Comparison of ENCODE assay signal across 27 cellular contexts in the genomic region with DNA sequence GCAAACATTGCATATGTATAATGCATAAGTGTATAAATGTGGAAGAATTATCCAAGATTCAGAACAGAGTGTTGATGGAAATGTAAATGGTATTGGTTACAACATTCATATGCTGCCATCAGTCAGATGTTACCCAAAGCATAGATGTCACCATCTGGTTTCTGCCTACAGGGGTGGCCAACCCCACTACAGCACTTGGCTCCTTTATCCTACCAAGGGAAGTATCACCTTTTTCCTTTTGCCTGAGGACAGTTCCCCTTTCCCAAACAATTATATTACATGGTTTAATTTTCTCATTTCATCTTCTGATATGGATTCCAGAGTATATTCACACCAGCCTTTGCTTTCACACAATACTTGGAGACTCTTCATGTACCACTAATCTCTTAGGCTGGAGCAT. TPM values are rescaled to one million over a fixed set of nuclear protein-coding genes. Genes with fewer than 3 reads are reported as not detected.
"Had no signal": no experiment of that assay in that cellular context is flagged by ENCODE, and none has a peak within 500 bp of the region (broad histone marks: within the 10 kb centered on the region; RNA-seq: fewer than 3 reads in every experiment).

No MANE protein-coding gene starts in this region.

- H3K27me3 ChIP-seq: brain microvascular endothelial cell, dorsolateral prefrontal cortex, heart left ventricle had no signal

- H3K9me3 ChIP-seq: heart left ventricle had no signal

- DNase-seq: activated B cell treated with CpG ODN at 0.5 μM for 24 hours; activated CD4-positive, alpha-beta T cell treated with anti-CD3 and anti-CD28 coated beads for 48 hours; activated CD4-positive, alpha-beta T cell treated with anti-CD3 and anti-CD28 coated beads, Interleukin-2, amount 50 U/mL, for 1 hour; activated CD4-positive, alpha-beta T cell treated with anti-CD3 and anti-CD28 coated beads, Interleukin-2, amount 50 U/mL, for 48 hours; activated CD8-positive, alpha-beta memory T cell treated with anti-CD3 and anti-CD28 coated beads for 24 hours; activated CD8-positive, alpha-beta T cell treated with anti-CD3 and anti-CD28 coated beads for 36 hours; activated effector memory CD4-positive, alpha-beta T cell treated with Interleukin-2 at 50 U/mL for 16 hours; activated gamma-delta T cell treated with Interleukin-2 at 50 U/mL for 16 hours; activated naive CD4-positive, alpha-beta T cell treated with anti-CD3 and anti-CD28 coated beads, Interleukin-2, amount 50 U/mL, for 16 hours; activated naive CD4-positive, alpha-beta T cell treated with Interleukin-2 at 50 U/mL for 16 hours; activated T-cell treated with anti-CD3 and anti-CD28 coated beads, Interleukin-2, amount 50 U/mL, for 4 hours; amniotic stem cell; anterior cingulate cortex; brain microvascular endothelial cell; dorsolateral prefrontal cortex; effector memory CD4-positive, alpha-beta T cell; endodermal cell; foreskin fibroblast; glutamatergic neuron; heart left ventricle; T-helper 17 cell; T1000; WERI-Rb-1 had no signal

- H3K36me3 ChIP-seq: brain microvascular endothelial cell, heart left ventricle, WERI-Rb-1 had no signal

- ATAC-seq: activated CD4-positive, CD25-positive, alpha-beta regulatory T cell treated with anti-CD3 and anti-CD28 coated beads, Interleukin-2, amount 50 U/mL, for 24 hours; activated CD8-positive, alpha-beta T cell treated with anti-CD3 and anti-CD28 coated beads for 36 hours; activated T-cell treated with anti-CD3 and anti-CD28 coated beads, Interleukin-2, amount 50 U/mL, for 4 hours; activated T-helper 17 cell treated with anti-CD3 and anti-CD28 coated beads, Interleukin-2, amount 50 U/mL, for 72 hours; esophagus mucosa; heart left ventricle; T-helper 17 cell had no signal

- H3K4me3 ChIP-seq: coronary artery, dorsolateral prefrontal cortex, heart left ventricle had no signal

- H3K27ac ChIP-seq: brain microvascular endothelial cell, coronary artery, dorsolateral prefrontal cortex, heart left ventricle, WERI-Rb-1 had no signal

RNA-seq across cellular contexts. Expression of gene POPDC3, which starts 11.8 kb away (rescaled TPM):
- total RNA-seq: activated B cell treated with CpG ODN at 0.5 μM for 24 hours; activated CD8-positive, alpha-beta T cell treated with anti-CD3 and anti-CD28 coated beads for 36 hours; activated T-cell treated with anti-CD3 and anti-CD28 coated beads, Interleukin-2, amount 50 U/mL, for 4 hours; esophagus mucosa; T-helper 17 cell had no signal
